Comparison of ENCODE assay signal across 16 cellular contexts in genomic region chr9:89025538-89025937, GRCh38.
"Had no signal": no experiment of that assay in that cellular context is flagged by ENCODE, and none has a peak within 500 bp of the region (broad histone marks: within the 10 kb centered on the region; RNA-seq: fewer than 3 reads in every experiment).

No MANE protein-coding gene starts in this region.

- DNase-seq: cerebellar nuclear complex; dermis blood vessel endothelial cell; esophagus squamous epithelium; foreskin fibroblast; head of caudate nucleus; hippocampal formation; left colon; mucosa of descending colon; natural killer cell; nucleus accumbens; ovary; stimulated activated CD4-positive, alpha-beta T cell treated with anti-CD3 and anti-CD28 coated beads, Interleukin-2, amount 100 ng/mL, for 48 hours; stimulated activated naive CD4-positive, alpha-beta T cell treated with Interleukin-2 at 50 U/mL for 16 hours; thyroid gland had no signal

- H3K4me2 ChIP-seq: smooth muscle cell had no signal

- H3K9me3 ChIP-seq: ovary, thyroid gland had no signal

- H3K27ac ChIP-seq: ovary, right atrium auricular region, thyroid gland had no signal

- H3K27me3 ChIP-seq: esophagus squamous epithelium, ovary, right atrium auricular region, thyroid gland had no signal

- ATAC-seq: left colon, mucosa of descending colon, natural killer cell had no signal

- H3K36me3 ChIP-seq: esophagus squamous epithelium, ovary, right atrium auricular region, thyroid gland had no signal

- H3K4me3 ChIP-seq: esophagus squamous epithelium, mucosa of descending colon, ovary, right atrium auricular region, smooth muscle cell, thyroid gland had no signal
